Comparison of ENCODE assay signal across 1 cellular context in the genomic region with DNA sequence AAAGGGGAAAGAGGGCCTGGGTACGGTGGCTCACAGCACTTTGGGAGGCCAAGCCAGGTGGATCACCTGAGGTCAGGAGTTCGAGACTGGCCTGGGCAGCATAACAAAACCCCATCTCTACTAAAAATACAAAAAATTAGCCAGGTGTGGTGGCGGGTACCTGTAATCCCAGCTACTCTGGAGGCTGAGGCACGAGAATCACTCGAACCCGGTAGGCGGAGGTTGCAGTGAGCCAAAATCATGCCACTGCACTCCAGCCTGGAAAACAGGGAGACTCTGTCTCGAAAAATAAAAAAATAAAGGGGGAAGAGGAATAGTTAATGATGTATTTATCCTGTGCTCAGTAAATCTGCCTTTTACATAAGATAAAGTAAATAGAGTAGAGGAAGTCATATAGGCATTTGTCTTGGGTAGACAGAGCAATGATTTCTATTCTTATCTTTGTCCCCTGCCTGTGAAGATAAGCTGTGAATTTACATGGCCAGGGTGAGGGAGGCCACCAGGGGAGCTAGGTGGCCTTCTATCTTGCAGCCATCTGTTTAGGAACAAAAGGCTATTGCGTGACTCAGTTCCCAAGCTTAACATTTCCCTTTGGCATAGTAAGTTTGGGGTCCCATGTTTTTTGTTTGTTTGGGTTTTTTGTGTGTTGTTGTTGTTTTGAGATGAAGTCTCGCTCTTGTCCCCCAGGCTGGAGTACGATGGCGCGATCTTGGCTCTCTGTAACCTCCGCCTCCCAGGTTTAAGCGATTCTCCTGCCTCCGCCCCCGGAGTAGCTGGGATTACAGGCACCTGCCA.
TF ChIP-seq lines count a peak whose summit lies in the region.

No MANE protein-coding gene starts in this region.

TF ChIP-seq in K562, 482 proteins besides CTCF, POLR2A, EP300 and RAD21 (continued from another document and continues in another):
- no peak for TF ChIP-seq EWSR1 (IDR thresholded peaks at IDR 0.05; ENCODE audit: borderline replicate concordance, low read depth, partially characterized antibody)
- no peak for TF ChIP-seq HDAC3 (IDR thresholded peaks at IDR 0.05; ENCODE audit: borderline replicate concordance, partially characterized antibody)
- TF ChIP-seq TFAM (CRISPR knock-in tag; conservative IDR thresholded peaks at IDR 0.05), result no peak
- peak; percentile 74; the same call in 1 of the 2 replicates for TF ChIP-seq ZNF644 (tag; IDR thresholded peaks at IDR 0.05; ENCODE audit: low read depth)
- TF ChIP-seq, protein P1, sequence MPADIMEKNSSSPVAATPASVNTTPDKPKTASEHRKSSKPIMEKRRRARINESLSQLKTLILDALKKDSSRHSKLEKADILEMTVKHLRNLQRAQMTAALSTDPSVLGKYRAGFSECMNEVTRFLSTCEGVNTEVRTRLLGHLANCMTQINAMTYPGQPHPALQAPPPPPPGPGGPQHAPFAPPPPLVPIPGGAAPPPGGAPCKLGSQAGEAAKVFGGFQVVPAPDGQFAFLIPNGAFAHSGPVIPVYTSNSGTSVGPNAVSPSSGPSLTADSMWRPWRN (IDR thresholded peaks at IDR 0.05; ENCODE audit: low read depth), result peak; percentile 77
- TF ChIP-seq, protein P2, sequence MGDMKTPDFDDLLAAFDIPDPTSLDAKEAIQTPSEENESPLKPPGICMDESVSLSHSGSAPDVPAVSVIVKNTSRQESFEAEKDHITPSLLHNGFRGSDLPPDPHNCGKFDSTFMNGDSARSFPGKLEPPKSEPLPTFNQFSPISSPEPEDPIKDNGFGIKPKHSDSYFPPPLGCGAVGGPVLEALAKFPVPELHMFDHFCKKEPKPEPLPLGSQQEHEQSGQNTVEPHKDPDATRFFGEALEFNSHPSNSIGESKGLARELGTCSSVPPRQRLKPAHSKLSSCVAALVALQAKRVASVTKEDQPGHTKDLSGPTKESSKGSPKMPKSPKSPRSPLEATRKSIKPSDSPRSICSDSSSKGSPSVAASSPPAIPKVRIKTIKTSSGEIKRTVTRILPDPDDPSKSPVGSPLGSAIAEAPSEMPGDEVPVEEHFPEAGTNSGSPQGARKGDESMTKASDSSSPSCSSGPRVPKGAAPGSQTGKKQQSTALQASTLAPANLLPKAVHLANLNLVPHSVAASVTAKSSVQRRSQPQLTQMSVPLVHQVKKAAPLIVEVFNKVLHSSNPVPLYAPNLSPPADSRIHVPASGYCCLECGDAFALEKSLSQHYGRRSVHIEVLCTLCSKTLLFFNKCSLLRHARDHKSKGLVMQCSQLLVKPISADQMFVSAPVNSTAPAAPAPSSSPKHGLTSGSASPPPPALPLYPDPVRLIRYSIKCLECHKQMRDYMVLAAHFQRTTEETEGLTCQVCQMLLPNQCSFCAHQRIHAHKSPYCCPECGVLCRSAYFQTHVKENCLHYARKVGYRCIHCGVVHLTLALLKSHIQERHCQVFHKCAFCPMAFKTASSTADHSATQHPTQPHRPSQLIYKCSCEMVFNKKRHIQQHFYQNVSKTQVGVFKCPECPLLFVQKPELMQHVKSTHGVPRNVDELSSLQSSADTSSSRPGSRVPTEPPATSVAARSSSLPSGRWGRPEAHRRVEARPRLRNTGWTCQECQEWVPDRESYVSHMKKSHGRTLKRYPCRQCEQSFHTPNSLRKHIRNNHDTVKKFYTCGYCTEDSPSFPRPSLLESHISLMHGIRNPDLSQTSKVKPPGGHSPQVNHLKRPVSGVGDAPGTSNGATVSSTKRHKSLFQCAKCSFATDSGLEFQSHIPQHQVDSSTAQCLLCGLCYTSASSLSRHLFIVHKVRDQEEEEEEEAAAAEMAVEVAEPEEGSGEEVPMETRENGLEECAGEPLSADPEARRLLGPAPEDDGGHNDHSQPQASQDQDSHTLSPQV (IDR thresholded peaks at IDR 0.05), result no peak
- TF ChIP-seq HMG20B (CRISPR knock-in tag; IDR thresholded peaks at IDR 0.05), result no peak
- peak; percentile 97 to 100 for TF ChIP-seq RCOR1 (IDR thresholded peaks at IDR 0.05; ENCODE audit: borderline replicate concordance in 1 of 2, low read depth in 2 of 2, low read length in 2 of 2)
- no peak for TF ChIP-seq SIRT6 (IDR thresholded peaks at IDR 0.05; ENCODE audit: low read depth, low read length)
- peak; percentile 68 for TF ChIP-seq FOXJ2 (tag; IDR thresholded peaks at IDR 0.05)
- TF ChIP-seq, protein P3, sequence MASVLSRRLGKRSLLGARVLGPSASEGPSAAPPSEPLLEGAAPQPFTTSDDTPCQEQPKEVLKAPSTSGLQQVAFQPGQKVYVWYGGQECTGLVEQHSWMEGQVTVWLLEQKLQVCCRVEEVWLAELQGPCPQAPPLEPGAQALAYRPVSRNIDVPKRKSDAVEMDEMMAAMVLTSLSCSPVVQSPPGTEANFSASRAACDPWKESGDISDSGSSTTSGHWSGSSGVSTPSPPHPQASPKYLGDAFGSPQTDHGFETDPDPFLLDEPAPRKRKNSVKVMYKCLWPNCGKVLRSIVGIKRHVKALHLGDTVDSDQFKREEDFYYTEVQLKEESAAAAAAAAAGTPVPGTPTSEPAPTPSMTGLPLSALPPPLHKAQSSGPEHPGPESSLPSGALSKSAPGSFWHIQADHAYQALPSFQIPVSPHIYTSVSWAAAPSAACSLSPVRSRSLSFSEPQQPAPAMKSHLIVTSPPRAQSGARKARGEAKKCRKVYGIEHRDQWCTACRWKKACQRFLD (CRISPR knock-in tag; IDR thresholded peaks at IDR 0.05), result peak; percentile 58; the same call in 1 of the 2 replicates
- no peak for TF ChIP-seq SUPT5H (IDR thresholded peaks at IDR 0.05)
- TF ChIP-seq, protein P4, sequence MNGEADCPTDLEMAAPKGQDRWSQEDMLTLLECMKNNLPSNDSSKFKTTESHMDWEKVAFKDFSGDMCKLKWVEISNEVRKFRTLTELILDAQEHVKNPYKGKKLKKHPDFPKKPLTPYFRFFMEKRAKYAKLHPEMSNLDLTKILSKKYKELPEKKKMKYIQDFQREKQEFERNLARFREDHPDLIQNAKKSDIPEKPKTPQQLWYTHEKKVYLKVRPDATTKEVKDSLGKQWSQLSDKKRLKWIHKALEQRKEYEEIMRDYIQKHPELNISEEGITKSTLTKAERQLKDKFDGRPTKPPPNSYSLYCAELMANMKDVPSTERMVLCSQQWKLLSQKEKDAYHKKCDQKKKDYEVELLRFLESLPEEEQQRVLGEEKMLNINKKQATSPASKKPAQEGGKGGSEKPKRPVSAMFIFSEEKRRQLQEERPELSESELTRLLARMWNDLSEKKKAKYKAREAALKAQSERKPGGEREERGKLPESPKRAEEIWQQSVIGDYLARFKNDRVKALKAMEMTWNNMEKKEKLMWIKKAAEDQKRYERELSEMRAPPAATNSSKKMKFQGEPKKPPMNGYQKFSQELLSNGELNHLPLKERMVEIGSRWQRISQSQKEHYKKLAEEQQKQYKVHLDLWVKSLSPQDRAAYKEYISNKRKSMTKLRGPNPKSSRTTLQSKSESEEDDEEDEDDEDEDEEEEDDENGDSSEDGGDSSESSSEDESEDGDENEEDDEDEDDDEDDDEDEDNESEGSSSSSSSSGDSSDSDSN (IDR thresholded peaks at IDR 0.05; ENCODE audit: borderline replicate concordance in 1 of 2, low read depth in 2 of 2, low read length in 2 of 2), result no peak
- no peak for TF ChIP-seq ZNF3 (CRISPR knock-in tag; IDR thresholded peaks at IDR 0.05)
- TF ChIP-seq ELF1 (tag; IDR thresholded peaks at IDR 0.05), result peak; percentile 60; the same call in 1 of the 2 replicates
- no peak for TF ChIP-seq IFI16 (CRISPR knock-in tag; IDR thresholded peaks at IDR 0.05)
- TF ChIP-seq ZNF830 (CRISPR knock-in tag; IDR thresholded peaks at IDR 0.05), result no peak
- peak in 1 of 2 experiments; percentile 80; a peak in 2 of 4 replicates for TF ChIP-seq TEAD1 (CRISPR knock-in tag; IDR thresholded peaks at IDR 0.05)
- TF ChIP-seq, protein P5, sequence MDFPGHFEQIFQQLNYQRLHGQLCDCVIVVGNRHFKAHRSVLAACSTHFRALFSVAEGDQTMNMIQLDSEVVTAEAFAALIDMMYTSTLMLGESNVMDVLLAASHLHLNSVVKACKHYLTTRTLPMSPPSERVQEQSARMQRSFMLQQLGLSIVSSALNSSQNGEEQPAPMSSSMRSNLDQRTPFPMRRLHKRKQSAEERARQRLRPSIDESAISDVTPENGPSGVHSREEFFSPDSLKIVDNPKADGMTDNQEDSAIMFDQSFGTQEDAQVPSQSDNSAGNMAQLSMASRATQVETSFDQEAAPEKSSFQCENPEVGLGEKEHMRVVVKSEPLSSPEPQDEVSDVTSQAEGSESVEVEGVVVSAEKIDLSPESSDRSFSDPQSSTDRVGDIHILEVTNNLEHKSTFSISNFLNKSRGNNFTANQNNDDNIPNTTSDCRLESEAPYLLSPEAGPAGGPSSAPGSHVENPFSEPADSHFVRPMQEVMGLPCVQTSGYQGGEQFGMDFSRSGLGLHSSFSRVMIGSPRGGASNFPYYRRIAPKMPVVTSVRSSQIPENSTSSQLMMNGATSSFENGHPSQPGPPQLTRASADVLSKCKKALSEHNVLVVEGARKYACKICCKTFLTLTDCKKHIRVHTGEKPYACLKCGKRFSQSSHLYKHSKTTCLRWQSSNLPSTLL (IDR thresholded peaks at IDR 0.05), result no peak
- peak; percentile 55 for TF ChIP-seq CXXC5 (CRISPR knock-in tag; IDR thresholded peaks at IDR 0.05)
- TF ChIP-seq ZNF408 (CRISPR knock-in tag; IDR thresholded peaks at IDR 0.05; ENCODE audit: low read depth), result no peak
- no peak for TF ChIP-seq ZNF707 (CRISPR knock-in tag; conservative IDR thresholded peaks at IDR 0.05)
- TF ChIP-seq FIP1L1 (IDR thresholded peaks at IDR 0.05; ENCODE audit: low read depth, low read length, poor library complexity, severe bottlenecking), result no peak
- TF ChIP-seq, protein P6, sequence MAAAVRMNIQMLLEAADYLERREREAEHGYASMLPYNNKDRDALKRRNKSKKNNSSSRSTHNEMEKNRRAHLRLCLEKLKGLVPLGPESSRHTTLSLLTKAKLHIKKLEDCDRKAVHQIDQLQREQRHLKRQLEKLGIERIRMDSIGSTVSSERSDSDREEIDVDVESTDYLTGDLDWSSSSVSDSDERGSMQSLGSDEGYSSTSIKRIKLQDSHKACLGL (CRISPR knock-in tag; IDR thresholded peaks at IDR 0.05; ENCODE audit: borderline replicate concordance, poor library complexity, severe bottlenecking), result no peak
- TF ChIP-seq ZNF354B (CRISPR knock-in tag; IDR thresholded peaks at IDR 0.05), result no peak
- no peak for TF ChIP-seq ELF4 (CRISPR knock-in tag; IDR thresholded peaks at IDR 0.05)
- no peak for TF ChIP-seq PTTG1 (tag; IDR thresholded peaks at IDR 0.05; ENCODE audit: low read depth)
- no peak for TF ChIP-seq ZFP36 (IDR thresholded peaks at IDR 0.05; ENCODE audit: low read depth, low read length, partially characterized antibody)
- TF ChIP-seq TCF7 (IDR thresholded peaks at IDR 0.05; ENCODE audit: borderline replicate concordance), result no peak
- no peak for TF ChIP-seq FOXA1 (IDR thresholded peaks at IDR 0.05; ENCODE audit: borderline replicate concordance)
- TF ChIP-seq KLF10 (CRISPR knock-in tag; IDR thresholded peaks at IDR 0.05), result no peak
- no peak for TF ChIP-seq SREBF1 (IDR thresholded peaks at IDR 0.05; ENCODE audit: borderline replicate concordance, low read depth, low read length)
- no peak for TF ChIP-seq ZNF282 (CRISPR knock-in tag; IDR thresholded peaks at IDR 0.05)
- TF ChIP-seq, protein P7, sequence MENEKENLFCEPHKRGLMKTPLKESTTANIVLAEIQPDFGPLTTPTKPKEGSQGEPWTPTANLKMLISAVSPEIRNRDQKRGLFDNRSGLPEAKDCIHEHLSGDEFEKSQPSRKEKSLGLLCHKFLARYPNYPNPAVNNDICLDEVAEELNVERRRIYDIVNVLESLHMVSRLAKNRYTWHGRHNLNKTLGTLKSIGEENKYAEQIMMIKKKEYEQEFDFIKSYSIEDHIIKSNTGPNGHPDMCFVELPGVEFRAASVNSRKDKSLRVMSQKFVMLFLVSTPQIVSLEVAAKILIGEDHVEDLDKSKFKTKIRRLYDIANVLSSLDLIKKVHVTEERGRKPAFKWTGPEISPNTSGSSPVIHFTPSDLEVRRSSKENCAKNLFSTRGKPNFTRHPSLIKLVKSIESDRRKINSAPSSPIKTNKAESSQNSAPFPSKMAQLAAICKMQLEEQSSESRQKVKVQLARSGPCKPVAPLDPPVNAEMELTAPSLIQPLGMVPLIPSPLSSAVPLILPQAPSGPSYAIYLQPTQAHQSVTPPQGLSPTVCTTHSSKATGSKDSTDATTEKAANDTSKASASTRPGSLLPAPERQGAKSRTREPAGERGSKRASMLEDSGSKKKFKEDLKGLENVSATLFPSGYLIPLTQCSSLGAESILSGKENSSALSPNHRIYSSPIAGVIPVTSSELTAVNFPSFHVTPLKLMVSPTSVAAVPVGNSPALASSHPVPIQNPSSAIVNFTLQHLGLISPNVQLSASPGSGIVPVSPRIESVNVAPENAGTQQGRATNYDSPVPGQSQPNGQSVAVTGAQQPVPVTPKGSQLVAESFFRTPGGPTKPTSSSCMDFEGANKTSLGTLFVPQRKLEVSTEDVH (IDR thresholded peaks at IDR 0.05; ENCODE audit: low read depth, partially characterized antibody), result no peak
- TF ChIP-seq TGIF2 (CRISPR knock-in tag; IDR thresholded peaks at IDR 0.05), result no peak
- no peak for TF ChIP-seq CEBPG (CRISPR knock-in tag; IDR thresholded peaks at IDR 0.05)
- TF ChIP-seq CEBPG (tag; conservative IDR thresholded peaks at IDR 0.05 in 1 of 2, IDR thresholded peaks at IDR 0.05 in 1 of 2), result no peak
- no peak for TF ChIP-seq YY1 (IDR thresholded peaks at IDR 0.05; ENCODE audit: borderline replicate concordance in 1 of 3, control insufficient read depth in 1 of 3, extremely low read depth in 1 of 3, insufficient read depth in 3 of 3, insufficient read length in 1 of 3, insufficient replicate concordance in 2 of 3, low read depth in 1 of 3, low read length in 2 of 3)
- TF ChIP-seq RBM14 (IDR thresholded peaks at IDR 0.05; ENCODE audit: borderline replicate concordance, insufficient read depth, low read depth, low read length), result no peak
- no peak for TF ChIP-seq SLC30A9 (CRISPR knock-in tag; IDR thresholded peaks at IDR 0.05)
- no peak for TF ChIP-seq TCFL5 (CRISPR knock-in tag; conservative IDR thresholded peaks at IDR 0.05)
- TF ChIP-seq, protein P8, sequence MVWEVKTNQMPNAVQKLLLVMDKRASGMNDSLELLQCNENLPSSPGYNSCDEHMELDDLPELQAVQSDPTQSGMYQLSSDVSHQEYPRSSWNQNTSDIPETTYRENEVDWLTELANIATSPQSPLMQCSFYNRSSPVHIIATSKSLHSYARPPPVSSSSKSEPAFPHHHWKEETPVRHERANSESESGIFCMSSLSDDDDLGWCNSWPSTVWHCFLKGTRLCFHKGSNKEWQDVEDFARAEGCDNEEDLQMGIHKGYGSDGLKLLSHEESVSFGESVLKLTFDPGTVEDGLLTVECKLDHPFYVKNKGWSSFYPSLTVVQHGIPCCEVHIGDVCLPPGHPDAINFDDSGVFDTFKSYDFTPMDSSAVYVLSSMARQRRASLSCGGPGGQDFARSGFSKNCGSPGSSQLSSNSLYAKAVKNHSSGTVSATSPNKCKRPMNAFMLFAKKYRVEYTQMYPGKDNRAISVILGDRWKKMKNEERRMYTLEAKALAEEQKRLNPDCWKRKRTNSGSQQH (CRISPR knock-in tag; IDR thresholded peaks at IDR 0.05), result no peak
